Comparison of ENCODE assay signal across 20 cellular contexts in the genomic region with DNA sequence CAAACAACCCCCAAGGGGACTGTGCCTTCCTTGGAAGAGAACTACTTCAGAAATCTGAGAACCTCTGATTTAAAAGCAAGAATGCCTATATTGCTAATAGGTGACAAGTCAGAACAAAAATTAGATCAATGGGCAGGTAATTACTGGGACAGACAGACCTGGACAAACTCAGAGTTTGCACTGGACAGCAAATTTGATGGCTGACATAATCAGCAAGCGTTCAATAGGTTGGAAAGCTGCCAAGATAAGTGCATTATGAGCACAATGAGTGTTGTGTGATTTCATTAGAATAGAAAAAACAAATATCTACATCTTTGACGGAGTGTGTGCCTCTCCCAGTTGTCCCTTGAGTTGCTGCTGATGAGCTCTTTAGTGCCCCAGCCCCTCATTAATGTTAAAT.
"Had no signal": no experiment of that assay in that cellular context is flagged by ENCODE, and none has a peak within 500 bp of the region (broad histone marks: within the 10 kb centered on the region; RNA-seq: fewer than 3 reads in every experiment).

No MANE protein-coding gene starts in this region.

- H3K27me3 ChIP-seq: cardiac muscle cell, dorsolateral prefrontal cortex, foreskin keratinocyte, hepatocyte, neutrophil, tibial artery had no signal

- H3K4me1 Mint-ChIP-seq: activated CD4-positive, alpha-beta memory T cell treated with anti-CD3 and anti-CD28 coated beads, Interleukin-2, amount 10 ng/mL, durations not matched to agents 7 days and 5 days; activated CD8-positive, alpha-beta memory T cell treated with anti-CD3 and anti-CD28 coated beads, Interleukin-2, amount 10 ng/mL, durations not matched to agents 7 days and 5 days; activated naive CD8-positive, alpha-beta T cell treated with anti-CD3 and anti-CD28 coated beads for 36 hours; natural killer cell had no signal

- H3K4me3 Mint-ChIP-seq: activated CD4-positive, alpha-beta memory T cell treated with anti-CD3 and anti-CD28 coated beads, Interleukin-2, amount 10 ng/mL, durations not matched to agents 7 days and 5 days; activated CD8-positive, alpha-beta memory T cell treated with anti-CD3 and anti-CD28 coated beads, Interleukin-2, amount 10 ng/mL, durations not matched to agents 7 days and 5 days; activated naive CD8-positive, alpha-beta T cell treated with anti-CD3 and anti-CD28 coated beads for 36 hours; endodermal cell; natural killer cell; WTC11 had no signal

- DNase-seq: activated CD4-positive, alpha-beta memory T cell treated with anti-CD3 and anti-CD28 coated beads, Interleukin-2, amount 10 ng/mL, durations not matched to agents 7 days and 5 days; activated CD4-positive, alpha-beta T cell treated with anti-CD3 and anti-CD28 coated beads for 4 hours; activated CD8-positive, alpha-beta memory T cell treated with anti-CD3 and anti-CD28 coated beads, Interleukin-2, amount 10 ng/mL, durations not matched to agents 7 days and 5 days; activated naive CD4-positive, alpha-beta T cell; activated naive CD8-positive, alpha-beta T cell treated with anti-CD3 and anti-CD28 coated beads for 36 hours; amygdala; dorsolateral prefrontal cortex; endodermal cell; foreskin keratinocyte; mesendoderm; natural killer cell; stimulated activated CD4-positive, alpha-beta T cell treated with anti-CD3 and anti-CD28 coated beads, Interleukin-12 subunit alpha, Interleukin-12 subunit beta, amount 100 ng/mL, for 4 hours; stimulated activated CD4-positive, alpha-beta T cell treated with anti-CD3 and anti-CD28 coated beads, Interleukin-1b, Interleukin-23, amount 100 ng/mL, for 48 hours; stimulated activated CD8-positive, alpha-beta memory T cell treated with anti-CD3 and anti-CD28 coated beads, Interleukin-4, amount 100 ng/mL, for 48 hours; stimulated activated naive CD4-positive, alpha-beta T cell; tibial artery had no signal

- H3K27me3 Mint-ChIP-seq: activated naive CD8-positive, alpha-beta T cell treated with anti-CD3 and anti-CD28 coated beads for 36 hours had no signal

- H3K36me3 ChIP-seq: cardiac muscle cell, neutrophil, tibial artery had no signal

- H3K27ac Mint-ChIP-seq: activated CD4-positive, alpha-beta memory T cell treated with anti-CD3 and anti-CD28 coated beads, Interleukin-2, amount 10 ng/mL, durations not matched to agents 7 days and 5 days; activated CD8-positive, alpha-beta memory T cell treated with anti-CD3 and anti-CD28 coated beads, Interleukin-2, amount 10 ng/mL, durations not matched to agents 7 days and 5 days; activated naive CD8-positive, alpha-beta T cell treated with anti-CD3 and anti-CD28 coated beads for 36 hours; endodermal cell; natural killer cell; WTC11 had no signal

- H3K9me3 Mint-ChIP-seq: activated CD4-positive, alpha-beta memory T cell treated with anti-CD3 and anti-CD28 coated beads, Interleukin-2, amount 10 ng/mL, durations not matched to agents 7 days and 5 days; activated naive CD8-positive, alpha-beta T cell treated with anti-CD3 and anti-CD28 coated beads for 36 hours; endodermal cell; natural killer cell; WTC11 had no signal

- H3K9me3 ChIP-seq: neutrophil, tibial artery had no signal

- H3K27ac ChIP-seq: cardiac muscle cell, dorsolateral prefrontal cortex, foreskin keratinocyte, hepatocyte, neutrophil had no signal

- H3K36me3 Mint-ChIP-seq: activated CD8-positive, alpha-beta memory T cell treated with anti-CD3 and anti-CD28 coated beads, Interleukin-2, amount 10 ng/mL, durations not matched to agents 7 days and 5 days; activated naive CD8-positive, alpha-beta T cell treated with anti-CD3 and anti-CD28 coated beads for 36 hours; natural killer cell; WTC11 had no signal

- H3K4me3 ChIP-seq: cardiac muscle cell, dorsolateral prefrontal cortex, hepatocyte, tibial artery had no signal
